Comparison of ENCODE assay signal across 1 cellular context in the genomic region with DNA sequence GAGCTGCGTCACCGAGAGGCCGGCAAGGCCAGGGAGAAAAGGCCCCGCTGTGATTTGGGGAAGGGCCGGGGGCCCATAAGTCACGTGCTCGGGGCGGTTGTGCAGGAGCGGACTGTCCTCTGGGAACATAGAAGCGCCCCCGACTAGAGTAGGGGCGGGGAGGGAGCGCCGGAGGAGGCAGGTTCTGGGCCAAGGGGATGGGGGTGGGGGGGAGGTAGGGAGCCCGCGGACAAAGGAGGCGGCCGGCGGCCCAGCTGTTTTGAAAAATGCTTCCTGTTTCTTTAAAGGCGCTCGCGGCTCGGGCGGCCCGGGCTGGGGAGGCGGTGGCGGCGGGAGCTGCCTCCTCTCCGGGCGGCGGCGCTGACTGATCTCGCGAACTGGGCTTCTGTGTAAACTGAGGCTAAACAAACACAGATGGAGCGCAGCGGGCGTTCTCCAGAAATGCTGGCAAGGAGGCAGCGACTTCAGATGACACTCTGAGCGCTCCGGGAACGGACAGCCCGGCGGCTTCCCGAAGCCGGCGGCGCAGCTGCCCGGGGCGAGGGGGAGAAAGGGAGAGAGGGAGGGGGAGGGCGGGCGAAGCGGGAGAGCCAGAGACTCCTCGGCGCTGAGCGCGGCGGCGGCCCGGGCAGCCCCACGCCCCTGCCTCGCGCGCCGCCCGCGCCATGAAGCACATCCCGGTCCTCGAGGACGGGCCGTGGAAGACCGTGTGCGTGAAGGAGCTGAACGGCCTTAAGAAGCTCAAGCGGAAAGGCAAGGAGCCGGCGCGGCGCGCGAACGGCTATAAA.
TF ChIP-seq lines count a peak whose summit lies in the region.

A gene with protein sequence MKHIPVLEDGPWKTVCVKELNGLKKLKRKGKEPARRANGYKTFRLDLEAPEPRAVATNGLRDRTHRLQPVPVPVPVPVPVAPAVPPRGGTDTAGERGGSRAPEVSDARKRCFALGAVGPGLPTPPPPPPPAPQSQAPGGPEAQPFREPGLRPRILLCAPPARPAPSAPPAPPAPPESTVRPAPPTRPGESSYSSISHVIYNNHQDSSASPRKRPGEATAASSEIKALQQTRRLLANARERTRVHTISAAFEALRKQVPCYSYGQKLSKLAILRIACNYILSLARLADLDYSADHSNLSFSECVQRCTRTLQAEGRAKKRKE (plus strand): TSS at position 467 of the 788 bp plus-strand sequence. CDS start 199 bp downstream, at position 666.

TF ChIP-seq in WTC11, 78 proteins besides CTCF, POLR2A, EP300 and RAD21 (continued from another document):
- TF ChIP-seq, protein P1, sequence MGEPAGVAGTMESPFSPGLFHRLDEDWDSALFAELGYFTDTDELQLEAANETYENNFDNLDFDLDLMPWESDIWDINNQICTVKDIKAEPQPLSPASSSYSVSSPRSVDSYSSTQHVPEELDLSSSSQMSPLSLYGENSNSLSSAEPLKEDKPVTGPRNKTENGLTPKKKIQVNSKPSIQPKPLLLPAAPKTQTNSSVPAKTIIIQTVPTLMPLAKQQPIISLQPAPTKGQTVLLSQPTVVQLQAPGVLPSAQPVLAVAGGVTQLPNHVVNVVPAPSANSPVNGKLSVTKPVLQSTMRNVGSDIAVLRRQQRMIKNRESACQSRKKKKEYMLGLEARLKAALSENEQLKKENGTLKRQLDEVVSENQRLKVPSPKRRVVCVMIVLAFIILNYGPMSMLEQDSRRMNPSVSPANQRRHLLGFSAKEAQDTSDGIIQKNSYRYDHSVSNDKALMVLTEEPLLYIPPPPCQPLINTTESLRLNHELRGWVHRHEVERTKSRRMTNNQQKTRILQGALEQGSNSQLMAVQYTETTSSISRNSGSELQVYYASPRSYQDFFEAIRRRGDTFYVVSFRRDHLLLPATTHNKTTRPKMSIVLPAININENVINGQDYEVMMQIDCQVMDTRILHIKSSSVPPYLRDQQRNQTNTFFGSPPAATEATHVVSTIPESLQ (CRISPR knock-in tag; IDR thresholded peaks at IDR 0.05) = no peak
- TF ChIP-seq, protein P2, sequence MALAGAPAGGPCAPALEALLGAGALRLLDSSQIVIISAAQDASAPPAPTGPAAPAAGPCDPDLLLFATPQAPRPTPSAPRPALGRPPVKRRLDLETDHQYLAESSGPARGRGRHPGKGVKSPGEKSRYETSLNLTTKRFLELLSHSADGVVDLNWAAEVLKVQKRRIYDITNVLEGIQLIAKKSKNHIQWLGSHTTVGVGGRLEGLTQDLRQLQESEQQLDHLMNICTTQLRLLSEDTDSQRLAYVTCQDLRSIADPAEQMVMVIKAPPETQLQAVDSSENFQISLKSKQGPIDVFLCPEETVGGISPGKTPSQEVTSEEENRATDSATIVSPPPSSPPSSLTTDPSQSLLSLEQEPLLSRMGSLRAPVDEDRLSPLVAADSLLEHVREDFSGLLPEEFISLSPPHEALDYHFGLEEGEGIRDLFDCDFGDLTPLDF (CRISPR knock-in tag; IDR thresholded peaks at IDR 0.05) = no peak
- TF ChIP-seq, protein P3, sequence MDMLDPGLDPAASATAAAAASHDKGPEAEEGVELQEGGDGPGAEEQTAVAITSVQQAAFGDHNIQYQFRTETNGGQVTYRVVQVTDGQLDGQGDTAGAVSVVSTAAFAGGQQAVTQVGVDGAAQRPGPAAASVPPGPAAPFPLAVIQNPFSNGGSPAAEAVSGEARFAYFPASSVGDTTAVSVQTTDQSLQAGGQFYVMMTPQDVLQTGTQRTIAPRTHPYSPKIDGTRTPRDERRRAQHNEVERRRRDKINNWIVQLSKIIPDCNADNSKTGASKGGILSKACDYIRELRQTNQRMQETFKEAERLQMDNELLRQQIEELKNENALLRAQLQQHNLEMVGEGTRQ (CRISPR knock-in tag; IDR thresholded peaks at IDR 0.05) = peak; percentile 87
- TF ChIP-seq NR3C1 (CRISPR knock-in tag; conservative IDR thresholded peaks at IDR 0.05; ENCODE audit: low read depth) = no peak
- 0 out of 2 replicates have a peak, but pooled peaks have one; percentile 34 for TF ChIP-seq ZNF423 (CRISPR knock-in tag; IDR thresholded peaks at IDR 0.05)
- TF ChIP-seq CBFB (CRISPR knock-in tag; IDR thresholded peaks at IDR 0.05; ENCODE audit: low read depth) = no peak
- TF ChIP-seq, protein P4, sequence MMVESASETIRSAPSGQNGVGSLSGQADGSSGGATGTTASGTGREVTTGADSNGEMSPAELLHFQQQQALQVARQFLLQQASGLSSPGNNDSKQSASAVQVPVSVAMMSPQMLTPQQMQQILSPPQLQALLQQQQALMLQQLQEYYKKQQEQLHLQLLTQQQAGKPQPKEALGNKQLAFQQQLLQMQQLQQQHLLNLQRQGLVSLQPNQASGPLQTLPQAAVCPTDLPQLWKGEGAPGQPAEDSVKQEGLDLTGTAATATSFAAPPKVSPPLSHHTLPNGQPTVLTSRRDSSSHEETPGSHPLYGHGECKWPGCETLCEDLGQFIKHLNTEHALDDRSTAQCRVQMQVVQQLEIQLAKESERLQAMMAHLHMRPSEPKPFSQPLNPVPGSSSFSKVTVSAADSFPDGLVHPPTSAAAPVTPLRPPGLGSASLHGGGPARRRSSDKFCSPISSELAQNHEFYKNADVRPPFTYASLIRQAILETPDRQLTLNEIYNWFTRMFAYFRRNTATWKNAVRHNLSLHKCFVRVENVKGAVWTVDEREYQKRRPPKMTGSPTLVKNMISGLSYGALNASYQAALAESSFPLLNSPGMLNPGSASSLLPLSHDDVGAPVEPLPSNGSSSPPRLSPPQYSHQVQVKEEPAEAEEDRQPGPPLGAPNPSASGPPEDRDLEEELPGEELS (CRISPR knock-in tag; IDR thresholded peaks at IDR 0.05) = no peak
- no peak for TF ChIP-seq FOXK1 (CRISPR knock-in tag; IDR thresholded peaks at IDR 0.05)
- TF ChIP-seq, protein P5, sequence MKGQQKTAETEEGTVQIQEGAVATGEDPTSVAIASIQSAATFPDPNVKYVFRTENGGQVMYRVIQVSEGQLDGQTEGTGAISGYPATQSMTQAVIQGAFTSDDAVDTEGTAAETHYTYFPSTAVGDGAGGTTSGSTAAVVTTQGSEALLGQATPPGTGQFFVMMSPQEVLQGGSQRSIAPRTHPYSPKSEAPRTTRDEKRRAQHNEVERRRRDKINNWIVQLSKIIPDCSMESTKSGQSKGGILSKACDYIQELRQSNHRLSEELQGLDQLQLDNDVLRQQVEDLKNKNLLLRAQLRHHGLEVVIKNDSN (CRISPR knock-in tag; IDR thresholded peaks at IDR 0.05) = peak; percentile 84
- no peak for TF ChIP-seq SOX15 (CRISPR knock-in tag; IDR thresholded peaks at IDR 0.05)
- no peak for TF ChIP-seq ZNF263 (CRISPR knock-in tag; IDR thresholded peaks at IDR 0.05; ENCODE audit: low read depth)
TF ChIP-seq in WTC11: peak in this region for 4.
